1 cellular context compared by ENCODE assay signal in the genomic region with DNA sequence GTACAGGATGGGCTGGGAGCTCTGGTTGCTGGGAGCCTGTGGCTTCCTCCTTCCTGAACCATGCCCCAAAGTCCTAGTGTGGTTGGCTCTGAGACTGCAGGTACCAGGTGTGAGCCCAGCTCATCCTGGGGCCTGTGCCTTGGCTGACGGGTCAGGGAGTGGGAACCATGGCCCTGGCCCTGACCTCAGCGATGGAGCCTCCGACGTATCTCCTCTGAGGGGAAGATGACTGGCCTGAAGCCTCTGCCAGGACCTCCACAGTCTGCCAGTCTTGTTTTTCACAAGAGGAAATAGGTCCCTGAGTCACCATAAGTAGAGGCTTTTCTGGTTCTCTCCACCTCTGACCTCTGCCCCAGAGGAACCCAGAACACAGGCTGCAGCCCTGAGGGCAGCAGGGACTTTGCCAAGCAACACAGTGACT.
TF ChIP-seq lines count a peak whose summit lies in the region.

No MANE protein-coding gene starts in this region.

TF ChIP-seq in endothelial cell of umbilical vein, 7 proteins besides CTCF, POLR2A, EP300 and RAD21 (continued from another document):
- TF ChIP-seq POLR2AphosphoS5 (IDR thresholded peaks at IDR 0.05; ENCODE audit: insufficient read depth, low read depth, low read length) = no peak
- TF ChIP-seq MYC (IDR thresholded peaks at IDR 0.05; ENCODE audit: low read depth, low read length) = no peak
- TF ChIP-seq JUN (IDR thresholded peaks at IDR 0.05; ENCODE audit: borderline replicate concordance, insufficient read depth, insufficient read length, low read depth) = no peak
